In the genomic region with DNA sequence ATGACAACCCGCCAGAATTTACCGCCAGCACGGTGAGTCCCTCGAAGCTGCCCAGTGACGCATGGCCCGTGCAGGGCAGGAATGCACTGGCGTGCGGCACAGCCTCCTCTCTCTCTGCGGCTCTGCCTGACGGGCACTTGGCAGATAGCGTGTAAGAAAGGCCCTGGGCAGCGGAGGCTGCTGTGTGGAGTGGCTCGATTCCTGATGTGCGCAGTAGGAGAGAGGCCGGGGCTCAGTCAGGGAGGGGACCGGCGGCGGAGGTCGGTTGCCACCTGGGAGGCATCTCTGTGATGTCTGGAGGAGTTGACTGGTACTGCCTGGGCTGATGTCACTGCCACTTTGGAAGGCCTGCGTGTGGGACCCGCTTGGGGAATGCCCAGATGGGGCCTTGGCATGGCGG, we compare ENCODE assay signal across 24 cellular contexts.
"Had no signal": no experiment of that assay in that cellular context is flagged by ENCODE, and none has a peak within 500 bp of the region (broad histone marks: within the 10 kb centered on the region; RNA-seq: fewer than 3 reads in every experiment).

No MANE protein-coding gene starts in this region.

- H3K27me3 ChIP-seq: ascending aorta, uterus had no signal

- ATAC-seq: natural killer cell; SK-N-SH treated with all-trans-retinoic acid at 6 μM for 48 hours; stimulated activated memory B cell treated with anti-CD40 and anti-IgM and Interleukin-4, amounts not matched to agents 10 μg/mL and 1 μg/mL and 100 μg/mL, for 72 hours had no signal

- DNase-seq: activated CD4-positive, alpha-beta T cell treated with anti-CD3 and anti-CD28 coated beads, Interleukin-2, amount 50 U/mL, for 1 hour; activated CD4-positive, CD25-positive, alpha-beta regulatory T cell treated with anti-CD3 and anti-CD28 coated beads, Interleukin-2, amount 50 U/mL, for 72 hours; activated CD8-positive, alpha-beta memory T cell treated with anti-CD3 and anti-CD28 coated beads, Interleukin-2, amount 50 U/mL, for 48 hours; activated effector memory CD4-positive, alpha-beta T cell treated with Interleukin-2 at 50 U/mL for 16 hours; activated T-cell treated with anti-CD3 and anti-CD28 coated beads, Interleukin-2, amount 50 U/mL, for 48 hours; cerebellar nuclear complex; cortex of kidney; effector CD4-positive, alpha-beta T cell; head of caudate nucleus; immature natural killer cell; natural killer cell; occipital lobe; retina; stimulated activated CD4-positive, alpha-beta T cell treated with anti-CD3 and anti-CD28 coated beads, Interleukin-4, amount 100 ng/mL, for 1 hour; T1000; tibial artery; uterus had no signal

- H3K9me3 ChIP-seq: ascending aorta, tibial artery, uterus had no signal

- H3K4me3 ChIP-seq: ascending aorta, breast epithelium, lung, skin epidermis, tibial artery, uterus had no signal

- H3K4me1 Mint-ChIP-seq: activated naive CD4-positive, alpha-beta T cell treated with anti-CD3 and anti-CD28 coated beads, Interleukin-2, amount 50 U/mL, for 24 hours; immature natural killer cell had no signal

- H3K4me1 ChIP-seq: ascending aorta, breast epithelium, tibial artery, uterus had no signal

- H3K27ac ChIP-seq: ascending aorta, breast epithelium, skin epidermis, tibial artery, uterus had no signal

- H3K36me3 ChIP-seq: ascending aorta, breast epithelium, tibial artery, uterus had no signal

- H3K9me3 Mint-ChIP-seq: activated naive CD4-positive, alpha-beta T cell treated with anti-CD3 and anti-CD28 coated beads, Interleukin-2, amount 50 U/mL, for 24 hours had no signal

- H3K27ac Mint-ChIP-seq: activated naive CD4-positive, alpha-beta T cell treated with anti-CD3 and anti-CD28 coated beads, Interleukin-2, amount 50 U/mL, for 24 hours; natural killer cell; stimulated activated memory B cell treated with anti-CD40 and anti-IgM and Interleukin-4, amounts not matched to agents 10 μg/mL and 1 μg/mL and 100 μg/mL, for 72 hours had no signal

- H3K36me3 Mint-ChIP-seq: activated naive CD4-positive, alpha-beta T cell treated with anti-CD3 and anti-CD28 coated beads, Interleukin-2, amount 50 U/mL, for 24 hours; immature natural killer cell; natural killer cell; stimulated activated memory B cell treated with anti-CD40 and anti-IgM and Interleukin-4, amounts not matched to agents 10 μg/mL and 1 μg/mL and 100 μg/mL, for 72 hours had no signal

- H3K4me3 Mint-ChIP-seq: activated naive CD4-positive, alpha-beta T cell treated with anti-CD3 and anti-CD28 coated beads, Interleukin-2, amount 50 U/mL, for 24 hours; immature natural killer cell; natural killer cell; stimulated activated memory B cell treated with anti-CD40 and anti-IgM and Interleukin-4, amounts not matched to agents 10 μg/mL and 1 μg/mL and 100 μg/mL, for 72 hours had no signal
